In genomic region chr20:21323640-21324039, GRCh38 we compare ENCODE assay signal across 7 cellular contexts. TPM values are rescaled to one million over a fixed set of nuclear protein-coding genes. Genes with fewer than 3 reads are reported as not detected.
DNase-seq lines count a peak whose midpoint lies in the region; ATAC-seq and TF ChIP-seq lines count a peak whose summit lies in the region.

No MANE protein-coding gene starts in this region.

- no peak overlapping the region for H3K4me3 ChIP-seq in GM23248
- no peak overlapping the region for H3K4me3 ChIP-seq in epithelial cell of esophagus (ENCODE audit: low read length)
- no peak overlapping the region for H3K4me3 ChIP-seq in osteoblast (ENCODE audit: insufficient read depth, low read length)

- peaks cover 43% of the 10 kb centered on the region for H3K4me1 ChIP-seq in GM23248 (ENCODE audit: insufficient read depth)
- H3K4me1 ChIP-seq in osteoblast (ENCODE audit: insufficient read depth, low read length) = peaks cover 29% of the 10 kb centered on the region

- no peak for ATAC-seq in HG03196 (IDR thresholded peaks at IDR 0.05; ENCODE audit: unreplicated experiment)
- no peak for ATAC-seq in HG02759 (IDR thresholded peaks at IDR 0.05; ENCODE audit: unreplicated experiment)

- H2AFZ ChIP-seq in GM23248 = no peak overlapping the region
- H2AFZ ChIP-seq in osteoblast (ENCODE audit: low read length) = no peak overlapping the region

- H3K4me2 ChIP-seq in GM23248 (ENCODE audit: unreplicated experiment) = peak overlapping the region; percentile 16
- no peak overlapping the region for H3K4me2 ChIP-seq in osteoblast (ENCODE audit: insufficient read depth, low read length)

- no peaks in the 10 kb centered on the region for H3K9me2 ChIP-seq in GM23248 (ENCODE audit: insufficient read depth)

- in situ Hi-C loops in GM23248 (cut with MboI) = no loop called here

- H4K20me1 ChIP-seq in GM23248 (ENCODE audit: insufficient read depth) (peaks cover 28% of the 10 kb centered on the region), osteoblast (ENCODE audit: insufficient read depth, low read length) (peaks cover 84% of the 10 kb centered on the region)

- H3K36me3 ChIP-seq in GM23248 (ENCODE audit: low read depth) = no peaks in the 10 kb centered on the region
- peaks cover 3% of the 10 kb centered on the region for H3K36me3 ChIP-seq in osteoblast (ENCODE audit: insufficient read depth, low read length)

- 47 to 56% methylated on average over 3 of the region's 3 CpGs for WGBS in GM23248 (ENCODE audit: low coverage in 1 of 2, low lambda C conversion rate in 2 of 2, missing lambda C conversion rate in 2 of 2), 2 experiments

- H3F3A ChIP-seq in GM23248 (ENCODE audit: insufficient read depth) = peaks cover 20% of the 10 kb centered on the region

- no peak overlapping the region for H3K9ac ChIP-seq in GM23248

- H3K27me3 ChIP-seq in GM23248 (replicated peaks; ENCODE audit: insufficient read depth) (no peaks in the 10 kb centered on the region), osteoblast (ENCODE audit: insufficient read depth, low read length) (no peaks in the 10 kb centered on the region)

- H3K79me2 ChIP-seq in GM23248 (ENCODE audit: insufficient read depth) (peaks cover 100% of the 10 kb centered on the region), osteoblast (ENCODE audit: insufficient read depth, low read length) (peaks cover 99% of the 10 kb centered on the region)

- H3K9me3 ChIP-seq in GM23248 (ENCODE audit: low read depth) (no peaks in the 10 kb centered on the region), osteoblast (ENCODE audit: low read depth, low read length) (no peaks in the 10 kb centered on the region)

- DNase-seq in GM23248 = peak; percentile 86
- peak; percentile 76 for DNase-seq in NCI-H226
- DNase-seq in epithelial cell of esophagus (ENCODE audit: low read depth) = peak; percentile 92
- DNase-seq in osteoblast (ENCODE audit: insufficient read length, low spot score, missing footprints) = no peak
- no peak for DNase-seq in anterior cingulate cortex (lab: John Stamatoyannopoulos, UW)

- TF ChIP-seq CTCF in epithelial cell of esophagus (IDR thresholded peaks at IDR 0.05; ENCODE audit: insufficient read depth, low read depth, low read length, missing control alignments) (no peak), osteoblast (IDR thresholded peaks at IDR 0.05; ENCODE audit: extremely low read depth, low read depth, low read length) (no peak)

- peak overlapping the region; percentile 2; the same call in 1 of the 2 replicates for H3K27ac ChIP-seq in GM23248
- H3K27ac ChIP-seq in osteoblast (ENCODE audit: low read depth, low read length) = peak overlapping the region; percentile 38

RNA-seq across cellular contexts. Expression of gene XRN2, which starts 20.5 kb away (rescaled TPM):
- total RNA-seq in GM23248 (2014; rRNA removed; shearing (Covaris generic)) = 78.9 and 80.9 TPM in 2 replicates
- 54.3 and 55.0 TPM in 2 replicates for polyA plus RNA-seq in GM23248 (2016; fragmentation: Nextera tagmentation; extraction: Ambion mirVana)
- total RNA-seq in osteoblast = 124 and 125 TPM in 2 replicates

Comparison
In these comparisons a context has a peak if more than half of its experiments do, and no peak if none do; other contexts are left out.
1. DNase-seq: peak in GM23248 (single experiment), NCI-H226 (single experiment) and epithelial cell of esophagus (single experiment); none in osteoblast (single experiment) and anterior cingulate cortex (0 of 58).